In the genomic region with DNA sequence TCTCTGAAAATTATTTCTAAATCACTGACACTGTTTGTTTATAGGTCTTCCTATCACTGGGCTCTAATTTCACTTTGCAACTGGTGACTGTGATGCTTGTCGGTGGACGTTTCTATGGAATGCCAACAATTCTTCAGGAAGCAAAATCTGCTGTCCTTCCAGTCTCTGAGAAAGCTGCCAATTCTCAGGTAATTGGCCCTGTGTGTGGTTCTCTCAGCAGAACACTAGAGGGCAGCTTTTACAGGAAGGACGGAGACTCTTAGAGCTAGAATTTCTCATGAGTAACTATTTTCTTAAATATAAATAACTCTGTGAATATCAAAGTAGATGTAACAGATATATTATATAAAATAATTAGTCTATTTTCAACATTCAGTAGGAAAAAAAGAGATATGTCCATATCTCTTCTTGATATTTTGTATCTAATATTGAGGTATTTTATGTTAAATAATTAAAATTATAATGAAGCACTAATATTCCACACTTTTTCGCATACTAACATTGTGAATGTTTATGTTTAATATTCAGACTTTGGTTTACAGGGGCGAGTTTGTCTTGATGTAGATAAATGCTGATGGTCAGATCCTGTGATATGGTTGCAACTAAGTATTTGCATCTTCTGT, we compare ENCODE assay signal across 8 cellular contexts.
A peak's percentile ranks its signal among the peaks of the same experiment; 100 is the strongest.
DNase-seq lines count a peak whose midpoint lies in the region; ATAC-seq, FAIRE-seq and TF ChIP-seq lines count a peak whose summit lies in the region.

No MANE protein-coding gene starts in this region.

- H3K4me1 Mint-ChIP-seq in stimulated activated memory B cell treated with anti-CD40 and anti-IgM and Interleukin-4, amounts not matched to agents 10 μg/mL and 1 μg/mL and 100 μg/mL, for 72 hours, result no peaks in the 10 kb centered on the region

- H3K4me1 ChIP-seq in left ventricle myocardium inferior, result peaks cover 2% of the 10 kb centered on the region
- H3K4me1 ChIP-seq in right cardiac atrium (ENCODE audit: control insufficient read depth, insufficient read depth, low read length), result no peaks in the 10 kb centered on the region
- no peaks in the 10 kb centered on the region for H3K4me1 ChIP-seq in HUES48 (ENCODE audit: control insufficient read depth, insufficient read depth, low read length)

- H3K9me3 Mint-ChIP-seq in stimulated activated memory B cell treated with anti-CD40 and anti-IgM and Interleukin-4, amounts not matched to agents 10 μg/mL and 1 μg/mL and 100 μg/mL, for 72 hours, result peaks cover 14% of the 10 kb centered on the region

- H3K9ac ChIP-seq in HUES48 (ENCODE audit: low read depth, low read length), result no peak overlapping the region

- no peak for ATAC-seq in right cardiac atrium
- peak; percentile 82 for ATAC-seq in GM21515 (IDR thresholded peaks at IDR 0.05; ENCODE audit: unreplicated experiment)
- ATAC-seq in SK-N-SH treated with all-trans-retinoic acid at 6 μM for 48 hours, result peak; percentile 87
- ATAC-seq in stimulated activated memory B cell treated with anti-CD40 and anti-IgM and Interleukin-4, amounts not matched to agents 10 μg/mL and 1 μg/mL and 100 μg/mL, for 72 hours, result peak; percentile 53

- H3K27me3 ChIP-seq in left ventricle myocardium inferior (ENCODE audit: low read depth) (no peaks in the 10 kb centered on the region), right cardiac atrium (ENCODE audit: control insufficient read depth, insufficient read depth) (no peaks in the 10 kb centered on the region), HUES48 (ENCODE audit: control insufficient read depth, insufficient read depth, low read length) (no peaks in the 10 kb centered on the region)

- TF ChIP-seq CTCF in left ventricle myocardium inferior (IDR thresholded peaks at IDR 0.05; ENCODE audit: borderline replicate concordance), result peak; percentile 70

- H3K27me3 Mint-ChIP-seq in stimulated activated memory B cell treated with anti-CD40 and anti-IgM and Interleukin-4, amounts not matched to agents 10 μg/mL and 1 μg/mL and 100 μg/mL, for 72 hours, result no peaks in the 10 kb centered on the region

- intact Hi-C loops in left ventricle myocardium inferior (cut with micrococcal nuclease) (no loop called here), right cardiac atrium (cut with DNase I) (no loop called here)

- WGBS in right cardiac atrium, result 26% methylated on average over 5 of the region's 5 CpGs

- H3K4me3 Mint-ChIP-seq in stimulated activated memory B cell treated with anti-CD40 and anti-IgM and Interleukin-4, amounts not matched to agents 10 μg/mL and 1 μg/mL and 100 μg/mL, for 72 hours, result no peak overlapping the region

- DNase-seq in left ventricle myocardium inferior, result no peak
- no peak for DNase-seq in right cardiac atrium
- DNase-seq in frontal cortex (ENCODE audit: low spot score in 2 of 2), result peak in 1 of 2 donors; percentile 24
- DNase-seq in stimulated activated CD8-positive, alpha-beta memory T cell treated with anti-CD3 and anti-CD28 coated beads, Interleukin-4, amount 100 ng/mL, for 48 hours, result no peak

- no peak overlapping the region for H3K27ac Mint-ChIP-seq in stimulated activated memory B cell treated with anti-CD40 and anti-IgM and Interleukin-4, amounts not matched to agents 10 μg/mL and 1 μg/mL and 100 μg/mL, for 72 hours

- H3K9me3 ChIP-seq in left ventricle myocardium inferior (replicated peaks), result peaks cover 27% of the 10 kb centered on the region
- H3K9me3 ChIP-seq in right cardiac atrium (ENCODE audit: control insufficient read depth, low read length), result no peaks in the 10 kb centered on the region
- no peaks in the 10 kb centered on the region for H3K9me3 ChIP-seq in HUES48 (ENCODE audit: control insufficient read depth, insufficient read depth, low read length)

- H3K27ac ChIP-seq in left ventricle myocardium inferior (replicated peaks) (no peak overlapping the region), right cardiac atrium (ENCODE audit: low read length) (no peak overlapping the region), HUES48 (ENCODE audit: low read depth, low read length) (peak overlapping the region; percentile 37)

- no peaks in the 10 kb centered on the region for H3K36me3 Mint-ChIP-seq in stimulated activated memory B cell treated with anti-CD40 and anti-IgM and Interleukin-4, amounts not matched to agents 10 μg/mL and 1 μg/mL and 100 μg/mL, for 72 hours

- peak; percentile 37 for FAIRE-seq in frontal cortex (lab: Jason Lieb, UNC)

- H3K36me3 ChIP-seq in left ventricle myocardium inferior (no peaks in the 10 kb centered on the region), HUES48 (ENCODE audit: control insufficient read depth, insufficient read depth, low read length) (peaks cover 32% of the 10 kb centered on the region)

- H3K4me3 ChIP-seq in left ventricle myocardium inferior (no peak overlapping the region), right cardiac atrium (ENCODE audit: low read length) (no peak overlapping the region), HUES48 (ENCODE audit: low read depth, low read length) (no peak overlapping the region)

TF ChIP-seq in SK-N-SH treated with all-trans-retinoic acid at 6 μM for 48 hours, 23 proteins besides CTCF, POLR2A, EP300 and RAD21:
- no peak for TF ChIP-seq PPARA (CRISPR knock-in tag; IDR thresholded peaks at IDR 0.05; ENCODE audit: borderline replicate concordance)
- TF ChIP-seq, protein P1, sequence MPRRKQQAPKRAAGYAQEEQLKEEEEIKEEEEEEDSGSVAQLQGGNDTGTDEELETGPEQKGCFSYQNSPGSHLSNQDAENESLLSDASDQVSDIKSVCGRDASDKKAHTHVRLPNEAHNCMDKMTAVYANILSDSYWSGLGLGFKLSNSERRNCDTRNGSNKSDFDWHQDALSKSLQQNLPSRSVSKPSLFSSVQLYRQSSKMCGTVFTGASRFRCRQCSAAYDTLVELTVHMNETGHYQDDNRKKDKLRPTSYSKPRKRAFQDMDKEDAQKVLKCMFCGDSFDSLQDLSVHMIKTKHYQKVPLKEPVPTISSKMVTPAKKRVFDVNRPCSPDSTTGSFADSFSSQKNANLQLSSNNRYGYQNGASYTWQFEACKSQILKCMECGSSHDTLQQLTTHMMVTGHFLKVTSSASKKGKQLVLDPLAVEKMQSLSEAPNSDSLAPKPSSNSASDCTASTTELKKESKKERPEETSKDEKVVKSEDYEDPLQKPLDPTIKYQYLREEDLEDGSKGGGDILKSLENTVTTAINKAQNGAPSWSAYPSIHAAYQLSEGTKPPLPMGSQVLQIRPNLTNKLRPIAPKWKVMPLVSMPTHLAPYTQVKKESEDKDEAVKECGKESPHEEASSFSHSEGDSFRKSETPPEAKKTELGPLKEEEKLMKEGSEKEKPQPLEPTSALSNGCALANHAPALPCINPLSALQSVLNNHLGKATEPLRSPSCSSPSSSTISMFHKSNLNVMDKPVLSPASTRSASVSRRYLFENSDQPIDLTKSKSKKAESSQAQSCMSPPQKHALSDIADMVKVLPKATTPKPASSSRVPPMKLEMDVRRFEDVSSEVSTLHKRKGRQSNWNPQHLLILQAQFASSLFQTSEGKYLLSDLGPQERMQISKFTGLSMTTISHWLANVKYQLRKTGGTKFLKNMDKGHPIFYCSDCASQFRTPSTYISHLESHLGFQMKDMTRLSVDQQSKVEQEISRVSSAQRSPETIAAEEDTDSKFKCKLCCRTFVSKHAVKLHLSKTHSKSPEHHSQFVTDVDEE (CRISPR knock-in tag; IDR thresholded peaks at IDR 0.05), result no peak
- TF ChIP-seq, protein P2, sequence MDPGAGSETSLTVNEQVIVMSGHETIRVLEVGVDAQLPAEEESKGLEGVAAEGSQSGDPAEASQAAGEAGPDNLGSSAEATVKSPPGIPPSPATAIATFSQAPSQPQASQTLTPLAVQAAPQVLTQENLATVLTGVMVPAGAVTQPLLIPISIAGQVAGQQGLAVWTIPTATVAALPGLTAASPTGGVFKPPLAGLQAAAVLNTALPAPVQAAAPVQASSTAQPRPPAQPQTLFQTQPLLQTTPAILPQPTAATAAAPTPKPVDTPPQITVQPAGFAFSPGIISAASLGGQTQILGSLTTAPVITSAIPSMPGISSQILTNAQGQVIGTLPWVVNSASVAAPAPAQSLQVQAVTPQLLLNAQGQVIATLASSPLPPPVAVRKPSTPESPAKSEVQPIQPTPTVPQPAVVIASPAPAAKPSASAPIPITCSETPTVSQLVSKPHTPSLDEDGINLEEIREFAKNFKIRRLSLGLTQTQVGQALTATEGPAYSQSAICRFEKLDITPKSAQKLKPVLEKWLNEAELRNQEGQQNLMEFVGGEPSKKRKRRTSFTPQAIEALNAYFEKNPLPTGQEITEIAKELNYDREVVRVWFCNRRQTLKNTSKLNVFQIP (CRISPR knock-in tag; IDR thresholded peaks at IDR 0.05; ENCODE audit: borderline replicate concordance, low read depth), result no peak
- no peak for TF ChIP-seq ZNF565 (CRISPR knock-in tag; conservative IDR thresholded peaks at IDR 0.05; ENCODE audit: low read depth)

Comparison
In these comparisons a context has a peak if more than half of its experiments do, and no peak if none do; other contexts are left out.
1. ATAC-seq: peak in GM21515 (single experiment), SK-N-SH treated with all-trans-retinoic acid at 6 μM for 48 hours (single experiment) and stimulated activated memory B cell treated with anti-CD40 and anti-IgM and Interleukin-4, amounts not matched to agents 10 μg/mL and 1 μg/mL and 100 μg/mL, for 72 hours (single experiment); none in right cardiac atrium (0 of 2).